Comparison of ENCODE assay signal across 18 cellular contexts in genomic region chr3:43257850-43258249, GRCh38.
"Had no signal": no experiment of that assay in that cellular context is flagged by ENCODE, and none has a peak within 500 bp of the region (broad histone marks: within the 10 kb centered on the region; RNA-seq: fewer than 3 reads in every experiment).

No MANE protein-coding gene starts in this region.

- H3K27ac Mint-ChIP-seq: activated CD4-positive, alpha-beta T cell treated with anti-CD3 and anti-CD28 coated beads for 36 hours; activated CD8-positive, alpha-beta T cell treated with anti-CD3 and anti-CD28 coated beads for 36 hours; activated naive CD8-positive, alpha-beta T cell treated with anti-CD3 and anti-CD28 coated beads, Interleukin-2, amount 10 ng/mL, durations not matched to agents 7 days and 5 days; activated T-helper 17 cell treated with anti-CD3 and anti-CD28 coated beads, Interleukin-2, amount 50 U/mL, for 72 hours; mesothelial cell of epicardium; nephron progenitor cell; stimulated activated naive CD8-positive, alpha-beta T cell treated with anti-CD3 and anti-CD28 coated beads, Interleukin-15, Interleukin-2, amounts not matched to agents 100 ng/mL and 50 ng/mL, for 24 hours; WTC11 had no signal

- ATAC-seq: activated CD4-positive, alpha-beta T cell treated with anti-CD3 and anti-CD28 coated beads for 36 hours; activated CD8-positive, alpha-beta T cell treated with anti-CD3 and anti-CD28 coated beads for 36 hours; activated T-helper 17 cell treated with anti-CD3 and anti-CD28 coated beads, Interleukin-2, amount 50 U/mL, for 72 hours; body of pancreas; WTC11 had no signal

- H3K4me1 Mint-ChIP-seq: mesothelial cell of epicardium, nephron progenitor cell had no signal

- H3K27ac ChIP-seq: body of pancreas, coronary artery, transverse colon had no signal

- H3K36me3 Mint-ChIP-seq: activated naive CD8-positive, alpha-beta T cell treated with anti-CD3 and anti-CD28 coated beads, Interleukin-2, amount 10 ng/mL, durations not matched to agents 7 days and 5 days; mesothelial cell of epicardium; T-cell; WTC11 had no signal

- H3K36me3 ChIP-seq: esophagus squamous epithelium, transverse colon had no signal

- H3K27me3 ChIP-seq: body of pancreas, esophagus squamous epithelium, transverse colon had no signal

- DNase-seq: activated CD4-positive, alpha-beta T cell treated with anti-CD3 and anti-CD28 coated beads for 36 hours; activated CD8-positive, alpha-beta T cell treated with anti-CD3 and anti-CD28 coated beads for 36 hours; activated naive CD4-positive, alpha-beta T cell; activated naive CD8-positive, alpha-beta T cell treated with anti-CD3 and anti-CD28 coated beads, Interleukin-2, amount 10 ng/mL, durations not matched to agents 7 days and 5 days; activated T-cell treated with anti-CD3 and anti-CD28 coated beads, Interleukin-2, amount 50 U/mL, for 1 hour; effector CD4-positive, alpha-beta T cell; esophagus squamous epithelium; nephron progenitor cell; stimulated activated CD4-positive, alpha-beta T cell treated with anti-CD3 and anti-CD28 coated beads, Interleukin-2, amount 100 ng/mL, for 24 hours; T-cell; transverse colon had no signal

- H3K4me1 ChIP-seq: body of pancreas, transverse colon had no signal

- H3K9me3 ChIP-seq: body of pancreas, esophagus squamous epithelium, transverse colon had no signal

- H3K4me3 ChIP-seq: body of pancreas, coronary artery, esophagus squamous epithelium, lung, transverse colon had no signal

- H3K9me3 Mint-ChIP-seq: activated CD8-positive, alpha-beta T cell treated with anti-CD3 and anti-CD28 coated beads for 36 hours; activated naive CD8-positive, alpha-beta T cell treated with anti-CD3 and anti-CD28 coated beads, Interleukin-2, amount 10 ng/mL, durations not matched to agents 7 days and 5 days; activated T-helper 17 cell treated with anti-CD3 and anti-CD28 coated beads, Interleukin-2, amount 50 U/mL, for 72 hours; mesothelial cell of epicardium; nephron progenitor cell; stimulated activated naive CD8-positive, alpha-beta T cell treated with anti-CD3 and anti-CD28 coated beads, Interleukin-15, Interleukin-2, amounts not matched to agents 100 ng/mL and 50 ng/mL, for 24 hours; T-cell had no signal

- H3K27me3 Mint-ChIP-seq: activated CD4-positive, alpha-beta T cell treated with anti-CD3 and anti-CD28 coated beads for 36 hours; activated CD8-positive, alpha-beta T cell treated with anti-CD3 and anti-CD28 coated beads for 36 hours; activated naive CD8-positive, alpha-beta T cell treated with anti-CD3 and anti-CD28 coated beads, Interleukin-2, amount 10 ng/mL, durations not matched to agents 7 days and 5 days; activated T-helper 17 cell treated with anti-CD3 and anti-CD28 coated beads, Interleukin-2, amount 50 U/mL, for 72 hours; stimulated activated naive CD8-positive, alpha-beta T cell treated with anti-CD3 and anti-CD28 coated beads, Interleukin-15, Interleukin-2, amounts not matched to agents 100 ng/mL and 50 ng/mL, for 24 hours; T-cell had no signal

- H3K4me3 Mint-ChIP-seq: activated CD4-positive, alpha-beta T cell treated with anti-CD3 and anti-CD28 coated beads for 36 hours; activated CD8-positive, alpha-beta T cell treated with anti-CD3 and anti-CD28 coated beads for 36 hours; activated naive CD8-positive, alpha-beta T cell treated with anti-CD3 and anti-CD28 coated beads, Interleukin-2, amount 10 ng/mL, durations not matched to agents 7 days and 5 days; activated T-helper 17 cell treated with anti-CD3 and anti-CD28 coated beads, Interleukin-2, amount 50 U/mL, for 72 hours; mesothelial cell of epicardium; nephron progenitor cell; stimulated activated naive CD8-positive, alpha-beta T cell treated with anti-CD3 and anti-CD28 coated beads, Interleukin-15, Interleukin-2, amounts not matched to agents 100 ng/mL and 50 ng/mL, for 24 hours; T-cell; WTC11 had no signal
